In the genomic region with DNA sequence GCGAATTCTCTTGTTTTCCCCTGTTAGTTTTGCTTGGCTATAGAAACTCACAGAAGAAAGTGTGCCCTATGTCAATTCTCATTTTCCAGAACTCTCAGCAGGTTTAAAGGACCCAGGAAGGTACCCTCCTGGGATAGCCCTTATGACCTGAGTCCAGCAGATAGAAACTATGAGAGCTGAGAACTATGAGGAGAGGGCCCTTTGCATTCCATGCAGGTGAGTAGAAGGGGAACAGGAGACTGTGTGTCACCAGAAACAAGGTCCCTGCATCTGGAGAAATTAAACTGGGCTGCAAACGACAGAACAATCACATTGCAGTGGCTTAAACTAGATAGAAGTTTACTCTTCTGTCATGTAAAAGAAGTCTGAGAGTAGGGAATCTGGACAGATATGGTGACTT, we compare ENCODE assay signal across 1 cellular context.
TF ChIP-seq lines count a peak whose summit lies in the region.

No MANE protein-coding gene starts in this region.

TF ChIP-seq in IMR-90, 13 proteins besides CTCF, POLR2A, EP300 and RAD21 (continued from another document):
- TF ChIP-seq, protein P1, sequence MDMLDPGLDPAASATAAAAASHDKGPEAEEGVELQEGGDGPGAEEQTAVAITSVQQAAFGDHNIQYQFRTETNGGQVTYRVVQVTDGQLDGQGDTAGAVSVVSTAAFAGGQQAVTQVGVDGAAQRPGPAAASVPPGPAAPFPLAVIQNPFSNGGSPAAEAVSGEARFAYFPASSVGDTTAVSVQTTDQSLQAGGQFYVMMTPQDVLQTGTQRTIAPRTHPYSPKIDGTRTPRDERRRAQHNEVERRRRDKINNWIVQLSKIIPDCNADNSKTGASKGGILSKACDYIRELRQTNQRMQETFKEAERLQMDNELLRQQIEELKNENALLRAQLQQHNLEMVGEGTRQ (IDR thresholded peaks at IDR 0.05; ENCODE audit: low read depth, low read length) = no peak
- TF ChIP-seq NFE2L2 (IDR thresholded peaks at IDR 0.05; ENCODE audit: low read depth, low read length) (no peak), FOS (IDR thresholded peaks at IDR 0.05; ENCODE audit: low read depth, low read length) (no peak)
TF ChIP-seq in IMR-90: peak in this region for 0.
